2 cellular contexts compared by ENCODE assay signal in the genomic region with DNA sequence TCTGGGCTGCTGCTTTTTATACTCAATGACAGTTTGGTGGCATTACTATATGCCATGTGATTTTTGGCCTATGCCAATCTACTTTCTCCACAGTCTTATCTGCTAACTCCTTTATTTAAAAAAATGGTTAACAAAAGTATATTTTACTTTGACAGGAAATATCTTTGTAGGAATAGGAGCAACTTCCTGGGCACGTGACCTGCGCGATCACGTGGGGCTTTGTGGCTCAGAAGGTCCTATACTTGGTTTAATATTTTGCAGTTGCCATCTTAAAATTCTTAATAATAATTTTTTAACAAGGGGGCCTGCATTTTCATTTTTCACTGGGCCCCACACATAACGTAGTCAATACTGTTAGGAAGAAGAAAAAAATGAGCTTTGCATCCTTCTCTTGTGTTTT.
TF ChIP-seq lines count a peak whose summit lies in the region.

No MANE protein-coding gene starts in this region.

TF ChIP-seq in HepG2, 621 proteins besides CTCF, POLR2A, EP300 and RAD21 (continued from another document):
- TF ChIP-seq USF2 (IDR thresholded peaks at IDR 0.05; ENCODE audit: low read depth, low read length) (peak; percentile 10; the same call in 1 of the 2 replicates), USF2 (CRISPR knock-in tag; IDR thresholded peaks at IDR 0.05; ENCODE audit: borderline replicate concordance) (no peak)

TF ChIP-seq in K562, 482 proteins besides CTCF, POLR2A, EP300 and RAD21 (continued from another document):
- TF ChIP-seq USF2 (CRISPR knock-in tag; IDR thresholded peaks at IDR 0.05): peak; percentile 50
- TF ChIP-seq CBFA2T2 (conservative IDR thresholded peaks at IDR 0.05): 0 out of 2 replicates have a peak, but pooled peaks have one; percentile 11
- TF ChIP-seq RAD51 (IDR thresholded peaks at IDR 0.05; ENCODE audit: borderline replicate concordance, low read depth): peak; percentile 57; the same call in 1 of the 2 replicates
